Comparison of ENCODE assay signal across 1 cellular context in genomic region chr7:132872034-132872433, GRCh38.
TF ChIP-seq lines count a peak whose summit lies in the region.

No MANE protein-coding gene starts in this region.

TF ChIP-seq in GM12891, 5 proteins besides CTCF, POLR2A, EP300 and RAD21 (continued from another document):
- no peak for TF ChIP-seq PAX5 (IDR thresholded peaks at IDR 0.05; ENCODE audit: insufficient read depth, low read length, severe bottlenecking)
